In genomic region chr12:133130808-133131128, GRCh38 we compare ENCODE assay signal across 8 cellular contexts. TPM values are rescaled to one million over a fixed set of nuclear protein-coding genes. Genes with fewer than 3 reads are reported as not detected.
DNase-seq lines count a peak whose midpoint lies in the region; ATAC-seq and TF ChIP-seq lines count a peak whose summit lies in the region.

No MANE protein-coding gene starts in this region.

- no peaks in the 10 kb centered on the region for H3F3A ChIP-seq in GM23248 (ENCODE audit: insufficient read depth)

- H3K36me3 Mint-ChIP-seq in CD8-positive, alpha-beta T cell, result peaks cover 76% of the 10 kb centered on the region

- peak overlapping the region; percentile 98 for H3K27ac Mint-ChIP-seq in CD8-positive, alpha-beta T cell

- peaks cover 14% of the 10 kb centered on the region for H3K36me3 ChIP-seq in CD8-positive, alpha-beta T cell (ENCODE audit: insufficient read depth, low read length)
- H3K36me3 ChIP-seq in GM23248 (ENCODE audit: low read depth), result peaks cover 9% of the 10 kb centered on the region; the same call in 1 of the 2 replicates
- H3K36me3 ChIP-seq in ectodermal cell (ENCODE audit: control insufficient read depth, insufficient read depth, low read length), result peaks cover 51% of the 10 kb centered on the region
- H3K36me3 ChIP-seq in thymus (ENCODE audit: control insufficient read depth, insufficient read depth), result peaks cover 18% of the 10 kb centered on the region

- H3K27ac ChIP-seq in CD8-positive, alpha-beta T cell (ENCODE audit: low read depth, low read length), result peak overlapping the region; percentile 90
- H3K27ac ChIP-seq in GM23248 (peak overlapping the region; percentile 98), ectodermal cell (ENCODE audit: insufficient read depth, low read depth, low read length, poor library complexity, severe bottlenecking) (peak overlapping the region; percentile 95), thymus (ENCODE audit: low read depth) (peak overlapping the region; percentile 99)

- H3K27me3 Mint-ChIP-seq in CD8-positive, alpha-beta T cell (ENCODE audit: low read depth), result no peaks in the 10 kb centered on the region

- DNase-seq in CD8-positive, alpha-beta T cell, result peak in 5 of 7 experiments; percentile 24 to 77 (median 43)
- DNase-seq in GM23248, result peak; percentile 57

- H3K4me3 Mint-ChIP-seq in CD8-positive, alpha-beta T cell, result peak overlapping the region; percentile 87

- POLR2A ChIA-PET in CD8-positive, alpha-beta T cell (lab: Charles Lee), result interaction anchor here (1.0 to 3.1 kb wide), 6 partner anchors 50 to 302 kb away, joined by 3 to 20 read pairs (median 7); partner anchors contain the start of genes GOLGA3, ZNF140, ZNF26 and ZNF268

- CTCF ChIA-PET in CD8-positive, alpha-beta T cell (lab: Charles Lee), result interaction anchor here (1.1 kb wide), 1 partner anchor 50 kb away, joined by 4 read pairs; no protein-coding TSS in a partner anchor

- peaks cover 8% of the 10 kb centered on the region for H3K4me1 ChIP-seq in CD8-positive, alpha-beta T cell (ENCODE audit: insufficient read depth, low read length)
- H3K4me1 ChIP-seq in GM23248 (ENCODE audit: insufficient read depth) (no peaks in the 10 kb centered on the region), ectodermal cell (ENCODE audit: control insufficient read depth, insufficient read depth, low read length) (no peaks in the 10 kb centered on the region), mononuclear cell (ENCODE audit: insufficient read depth, low read length) (peaks cover 5% of the 10 kb centered on the region), thymus (ENCODE audit: control insufficient read depth, insufficient read depth, low read length) (peaks cover 4% of the 10 kb centered on the region)

- H3K9me3 ChIP-seq in CD8-positive, alpha-beta T cell (ENCODE audit: low read length), result peaks cover 21% of the 10 kb centered on the region
- H3K9me3 ChIP-seq in GM23248 (ENCODE audit: low read depth) (no peaks in the 10 kb centered on the region), ectodermal cell (ENCODE audit: control insufficient read depth, low read length) (peaks cover 9% of the 10 kb centered on the region), mononuclear cell (ENCODE audit: low read depth, low read length) (peaks cover 43% of the 10 kb centered on the region), thymus (ENCODE audit: control insufficient read depth) (peaks cover 9% of the 10 kb centered on the region)

- in situ Hi-C loops in GM23248 (cut with MboI), result no loop called here

- no peaks in the 10 kb centered on the region for H3K9me2 ChIP-seq in GM23248 (ENCODE audit: insufficient read depth)

- no peaks in the 10 kb centered on the region for H3K27me3 ChIP-seq in CD8-positive, alpha-beta T cell (ENCODE audit: insufficient read depth, low read length)
- H3K27me3 ChIP-seq in GM23248 (replicated peaks; ENCODE audit: insufficient read depth) (no peaks in the 10 kb centered on the region), ectodermal cell (ENCODE audit: control insufficient read depth, insufficient read depth, low read length, poor library complexity, severe bottlenecking) (no peaks in the 10 kb centered on the region), mononuclear cell (ENCODE audit: insufficient read depth, low read length) (no peaks in the 10 kb centered on the region), thymus (ENCODE audit: control insufficient read depth, insufficient read depth) (no peaks in the 10 kb centered on the region)

- peak overlapping the region; percentile 83 for H3K4me2 ChIP-seq in GM23248 (ENCODE audit: unreplicated experiment)

- WGBS in GM23248 (ENCODE audit: low coverage in 1 of 2, low lambda C conversion rate in 2 of 2, missing lambda C conversion rate in 2 of 2), 2 experiments, result 4 to 5% methylated on average over 17 of the region's 17 CpGs
- WGBS in ectodermal cell, 2 experiments, result 3 to 4% methylated on average over 14 to 15 of the region's 17 CpGs
- under 1% methylated on average over 17 of the region's 17 CpGs for WGBS in thymus

- H3K4me1 Mint-ChIP-seq in CD8-positive, alpha-beta T cell (ENCODE audit: low read depth), result peaks cover 27% of the 10 kb centered on the region

- peaks cover 21% of the 10 kb centered on the region for H3K79me2 ChIP-seq in GM23248 (ENCODE audit: insufficient read depth)

- intact Hi-C loops in CD8-positive, alpha-beta T cell (cut with DNase I, micrococcal nuclease), result loop anchor here (1.0 to 2.0 kb wide), 6 partner anchors 50 to 222 kb away; partner anchors contain the start of genes ZNF140 (in 2 of the 2), ZNF26 (in 2 of the 2), ZNF268 (in 2 of the 2) and ZNF84 (in 2 of the 2)

- no peak for TF ChIP-seq CTCF in CD8-positive, alpha-beta T cell (IDR thresholded peaks at IDR 0.05)

- H3K4me3 ChIP-seq in CD8-positive, alpha-beta T cell (ENCODE audit: low read depth, low read length), result peak overlapping the region; percentile 56
- peak overlapping the region; percentile 95 for H3K4me3 ChIP-seq in GM23248
- peak overlapping the region; percentile 86 for H3K4me3 ChIP-seq in ectodermal cell (ENCODE audit: insufficient read depth, low read depth, low read length)
- H3K4me3 ChIP-seq in mononuclear cell (ENCODE audit: low read length), result peak overlapping the region; percentile 67
- peak overlapping the region; percentile 92 for H3K4me3 ChIP-seq in thymus (ENCODE audit: low read length)

- ATAC-seq in CD8-positive, alpha-beta T cell, result peak; percentile 25
- ATAC-seq in SK-N-SH treated with all-trans-retinoic acid at 6 μM for 48 hours (no peak), GM18907 (IDR thresholded peaks at IDR 0.05; ENCODE audit: unreplicated experiment) (no peak), HG02610 (IDR thresholded peaks at IDR 0.05; ENCODE audit: unreplicated experiment) (no peak)

- no peaks in the 10 kb centered on the region for H4K20me1 ChIP-seq in GM23248 (ENCODE audit: insufficient read depth)

- H3K9ac ChIP-seq in GM23248, result peak overlapping the region; percentile 96

- peaks cover 45% of the 10 kb centered on the region for H3K9me3 Mint-ChIP-seq in CD8-positive, alpha-beta T cell

- peak overlapping the region; percentile 99 for H2AFZ ChIP-seq in GM23248

TF ChIP-seq in SK-N-SH treated with all-trans-retinoic acid at 6 μM for 48 hours, 23 proteins besides CTCF, POLR2A, EP300 and RAD21:
- TF ChIP-seq, protein P1, sequence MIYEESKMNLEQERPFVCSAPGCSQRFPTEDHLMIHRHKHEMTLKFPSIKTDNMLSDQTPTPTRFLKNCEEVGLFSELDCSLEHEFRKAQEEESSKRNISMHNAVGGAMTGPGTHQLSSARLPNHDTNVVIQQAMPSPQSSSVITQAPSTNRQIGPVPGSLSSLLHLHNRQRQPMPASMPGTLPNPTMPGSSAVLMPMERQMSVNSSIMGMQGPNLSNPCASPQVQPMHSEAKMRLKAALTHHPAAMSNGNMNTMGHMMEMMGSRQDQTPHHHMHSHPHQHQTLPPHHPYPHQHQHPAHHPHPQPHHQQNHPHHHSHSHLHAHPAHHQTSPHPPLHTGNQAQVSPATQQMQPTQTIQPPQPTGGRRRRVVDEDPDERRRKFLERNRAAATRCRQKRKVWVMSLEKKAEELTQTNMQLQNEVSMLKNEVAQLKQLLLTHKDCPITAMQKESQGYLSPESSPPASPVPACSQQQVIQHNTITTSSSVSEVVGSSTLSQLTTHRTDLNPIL (CRISPR knock-in tag; IDR thresholded peaks at IDR 0.05; ENCODE audit: low read depth), result 0 out of 2 replicates have a peak, but pooled peaks have one; percentile 17
- TF ChIP-seq, protein P2, sequence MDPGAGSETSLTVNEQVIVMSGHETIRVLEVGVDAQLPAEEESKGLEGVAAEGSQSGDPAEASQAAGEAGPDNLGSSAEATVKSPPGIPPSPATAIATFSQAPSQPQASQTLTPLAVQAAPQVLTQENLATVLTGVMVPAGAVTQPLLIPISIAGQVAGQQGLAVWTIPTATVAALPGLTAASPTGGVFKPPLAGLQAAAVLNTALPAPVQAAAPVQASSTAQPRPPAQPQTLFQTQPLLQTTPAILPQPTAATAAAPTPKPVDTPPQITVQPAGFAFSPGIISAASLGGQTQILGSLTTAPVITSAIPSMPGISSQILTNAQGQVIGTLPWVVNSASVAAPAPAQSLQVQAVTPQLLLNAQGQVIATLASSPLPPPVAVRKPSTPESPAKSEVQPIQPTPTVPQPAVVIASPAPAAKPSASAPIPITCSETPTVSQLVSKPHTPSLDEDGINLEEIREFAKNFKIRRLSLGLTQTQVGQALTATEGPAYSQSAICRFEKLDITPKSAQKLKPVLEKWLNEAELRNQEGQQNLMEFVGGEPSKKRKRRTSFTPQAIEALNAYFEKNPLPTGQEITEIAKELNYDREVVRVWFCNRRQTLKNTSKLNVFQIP (CRISPR knock-in tag; IDR thresholded peaks at IDR 0.05; ENCODE audit: borderline replicate concordance, low read depth), result no peak

RNA-seq across cellular contexts. Expression of gene ZNF10, which starts 0.3 kb away (rescaled TPM):
- total RNA-seq in CD8-positive, alpha-beta T cell, result 10 to 100 TPM; 63.5 to 65.5 TPM
- total RNA-seq in GM23248 (2014; rRNA removed; shearing (Covaris generic)), result 5.9 and 15.2 TPM in 2 replicates
- polyA plus RNA-seq in GM23248 (2016; fragmentation: Nextera tagmentation; extraction: Ambion mirVana), result 2.8 and 3.6 TPM in 2 replicates
- polyA plus RNA-seq in ectodermal cell (2013, experiment 1 of 4), result 15.6 TPM
- 22.7 TPM for polyA plus RNA-seq in ectodermal cell (2013, experiment 2 of 4)
- 15.3 TPM for polyA plus RNA-seq in ectodermal cell (2013, experiment 3 of 4)
- polyA plus RNA-seq in ectodermal cell (2013, experiment 4 of 4), result 15.8 TPM
- total RNA-seq in mononuclear cell, result 24.0 TPM
- 15.2 TPM for polyA plus RNA-seq in thymus

RNA-seq across cellular contexts. Expression of gene ZNF891, which starts 0.7 kb away (rescaled TPM):
- 1 to 10 TPM; 4.5 to 5.2 TPM for total RNA-seq in CD8-positive, alpha-beta T cell
- total RNA-seq in GM23248 (2014; rRNA removed; shearing (Covaris generic)), result 0.43 and 0.63 TPM in 2 replicates
- polyA plus RNA-seq in GM23248 (2016; fragmentation: Nextera tagmentation; extraction: Ambion mirVana) (0.25 and 0.29 TPM in 2 replicates), thymus (1.4 TPM)
- 4.5 TPM for polyA plus RNA-seq in ectodermal cell (2013, experiment 1 of 4)
- polyA plus RNA-seq in ectodermal cell (2013, experiment 2 of 4), result 5.3 TPM
- polyA plus RNA-seq in ectodermal cell (2013, experiment 3 of 4), result 2.7 TPM
- polyA plus RNA-seq in ectodermal cell (2013, experiment 4 of 4), result 3.1 TPM
- total RNA-seq in mononuclear cell, result 2.5 TPM

RNA-seq across cellular contexts. Expression of gene ZNF140, which starts 50.0 kb away (rescaled TPM):
- total RNA-seq in CD8-positive, alpha-beta T cell, result 1 to 10 TPM; 9.1 to 9.4 TPM
- 17.2 and 24.2 TPM in 2 replicates for total RNA-seq in GM23248 (2014; rRNA removed; shearing (Covaris generic))
- polyA plus RNA-seq in GM23248 (2016; fragmentation: Nextera tagmentation; extraction: Ambion mirVana), result 15.7 and 16.4 TPM in 2 replicates
- polyA plus RNA-seq in ectodermal cell (2013, experiment 1 of 4), result 24.5 TPM
- 27.3 TPM for polyA plus RNA-seq in ectodermal cell (2013, experiment 2 of 4)
- 19.3 TPM for polyA plus RNA-seq in ectodermal cell (2013, experiment 3 of 4)
- polyA plus RNA-seq in ectodermal cell (2013, experiment 4 of 4), result 25.7 TPM
- 23.6 TPM for total RNA-seq in mononuclear cell
- polyA plus RNA-seq in thymus, result 32.7 TPM

RNA-seq across cellular contexts. Expression of gene ZNF268, which starts 50.5 kb away (rescaled TPM):
- 10 to 100 TPM; 23.9 to 24.8 TPM for total RNA-seq in CD8-positive, alpha-beta T cell
- total RNA-seq in GM23248 (2014; rRNA removed; shearing (Covaris generic)), result 18.8 and 24.5 TPM in 2 replicates
- polyA plus RNA-seq in GM23248 (2016; fragmentation: Nextera tagmentation; extraction: Ambion mirVana), result 11.9 and 13.9 TPM in 2 replicates
- polyA plus RNA-seq in ectodermal cell (2013, experiment 1 of 4), result 23.5 TPM
- polyA plus RNA-seq in ectodermal cell (2013, experiment 2 of 4), result 31.8 TPM
- polyA plus RNA-seq in ectodermal cell (2013, experiment 3 of 4), result 25.9 TPM
- 27.2 TPM for polyA plus RNA-seq in ectodermal cell (2013, experiment 4 of 4)
- total RNA-seq in mononuclear cell, result 23.9 TPM
- polyA plus RNA-seq in thymus, result 6.5 TPM
